Comparison of ENCODE assay signal across 14 cellular contexts in genomic region chr4:150082241-150082640, GRCh38. TPM values are rescaled to one million over a fixed set of nuclear protein-coding genes. Genes with fewer than 3 reads are reported as not detected.
DNase-seq lines count a peak whose midpoint lies in the region; ATAC-seq and TF ChIP-seq lines count a peak whose summit lies in the region.
"Had no signal": no experiment of that assay in that cellular context is flagged by ENCODE, and none has a peak within 500 bp of the region (broad histone marks: within the 10 kb centered on the region; RNA-seq: fewer than 3 reads in every experiment).

No MANE protein-coding gene starts in this region.

- no peak overlapping the region for H3K27ac ChIP-seq in stomach
- H3K27ac ChIP-seq: C4-2B had no signal

- intact Hi-C loops in stomach (cut with DNase I; ENCODE audit: low total_unique reads): no loop called here
- intact Hi-C loops in activated T-helper 1 cell treated with anti-CD3 and anti-CD28 coated beads, Interleukin-12 subunit alpha, Interleukin-12 subunit beta, Interleukin-2, Interleukin-4 antibody, amounts not matched to agents 30 ng/mL and 10 ng/mL and 1 ng/mL, durations not matched to agents 14 hours and 24 hours and 36 hours (cut with micrococcal nuclease): no loop called here
- intact Hi-C loops in left colon (cut with DNase I, micrococcal nuclease): no loop called here

- DNase-seq in activated naive CD4-positive, alpha-beta T cell treated with anti-CD3 and anti-CD28 coated beads, Interleukin-2, amount 50 U/mL, for 72 hours (ENCODE audit: low spot score in 2 of 2): peak in 1 of 2 donors; percentile 8
- DNase-seq in activated naive CD4-positive, alpha-beta T cell treated with anti-CD3 and anti-CD28 coated beads, Interleukin-2, amount 10 ng/mL, durations not matched to agents 7 days and 5 days: no peak
- DNase-seq in stomach (peak; percentile 34), left colon (no peak)
- DNase-seq in activated T-helper 1 cell treated with anti-CD3 and anti-CD28 coated beads, Interleukin-12 subunit alpha, Interleukin-12 subunit beta, Interleukin-2, Interleukin-4 antibody, amounts not matched to agents 30 ng/mL and 10 ng/mL and 1 ng/mL, durations not matched to agents 14 hours and 24 hours and 36 hours (ENCODE audit: low spot score): no peak
- no peak for DNase-seq in stimulated activated CD8-positive, alpha-beta memory T cell treated with anti-CD3 and anti-CD28 coated beads, Interleukin-4, amount 100 ng/mL, for 48 hours
- DNase-seq: NCI-H524 treated with DMSO at 0.1 percent for 48 hours; stimulated activated naive CD4-positive, alpha-beta T cell had no signal

- ATAC-seq in activated naive CD4-positive, alpha-beta T cell treated with anti-CD3 and anti-CD28 coated beads, Interleukin-2, amount 50 U/mL, for 72 hours: peak; percentile 41 to 77
- peak; percentile 63 for ATAC-seq in HG02588 (IDR thresholded peaks at IDR 0.05; ENCODE audit: unreplicated experiment)
- peak; percentile 95 for ATAC-seq in HG03565 (IDR thresholded peaks at IDR 0.05; ENCODE audit: unreplicated experiment)
- no peak for ATAC-seq in left colon
- ATAC-seq: HCT116 had no signal

- no peak for TF ChIP-seq POLR2A in stomach (IDR thresholded peaks at IDR 0.05)

- H3K9me3 ChIP-seq in stomach: no peaks in the 10 kb centered on the region

- H3K36me3 Mint-ChIP-seq in activated naive CD4-positive, alpha-beta T cell treated with anti-CD3 and anti-CD28 coated beads, Interleukin-2, amount 50 U/mL, for 72 hours: peaks cover 0 to 3% of the 10 kb centered on the region in 2 donors
- H3K36me3 Mint-ChIP-seq in activated naive CD4-positive, alpha-beta T cell treated with anti-CD3 and anti-CD28 coated beads, Interleukin-2, amount 10 ng/mL, durations not matched to agents 7 days and 5 days: no peaks in the 10 kb centered on the region
- H3K36me3 Mint-ChIP-seq in activated T-helper 1 cell treated with anti-CD3 and anti-CD28 coated beads, Interleukin-12 subunit alpha, Interleukin-12 subunit beta, Interleukin-2, Interleukin-4 antibody, amounts not matched to agents 30 ng/mL and 10 ng/mL and 1 ng/mL, durations not matched to agents 14 hours and 24 hours and 36 hours (ENCODE audit: low read depth): no peaks in the 10 kb centered on the region

- TF ChIP-seq EP300 in stomach (IDR thresholded peaks at IDR 0.05): no peak

- CTCF ChIA-PET in activated naive CD4-positive, alpha-beta T cell treated with anti-CD3 and anti-CD28 coated beads, Interleukin-2, amount 10 ng/mL, durations not matched to agents 7 days and 5 days (lab: Charles Lee): no interaction called here

- H3K4me3 Mint-ChIP-seq in activated naive CD4-positive, alpha-beta T cell treated with anti-CD3 and anti-CD28 coated beads, Interleukin-2, amount 10 ng/mL, durations not matched to agents 7 days and 5 days: no peak overlapping the region
- no peak overlapping the region for H3K4me3 Mint-ChIP-seq in activated T-helper 1 cell treated with anti-CD3 and anti-CD28 coated beads, Interleukin-12 subunit alpha, Interleukin-12 subunit beta, Interleukin-2, Interleukin-4 antibody, amounts not matched to agents 30 ng/mL and 10 ng/mL and 1 ng/mL, durations not matched to agents 14 hours and 24 hours and 36 hours
- H3K4me3 Mint-ChIP-seq: dendritic cell treated with granulocyte-macrophage colony-stimulating factor and Interleukin-4, amounts not matched to agents 40 ng/mL and 50 ng/mL, for 4 days had no signal

- H3K4me1 ChIP-seq in stomach: peaks cover 19 to 54% (median 28%) of the 10 kb centered on the region in 4 donors

- no peaks in the 10 kb centered on the region for H3K9me3 Mint-ChIP-seq in activated naive CD4-positive, alpha-beta T cell treated with anti-CD3 and anti-CD28 coated beads, Interleukin-2, amount 50 U/mL, for 72 hours
- H3K9me3 Mint-ChIP-seq in activated naive CD4-positive, alpha-beta T cell treated with anti-CD3 and anti-CD28 coated beads, Interleukin-2, amount 10 ng/mL, durations not matched to agents 7 days and 5 days: no peaks in the 10 kb centered on the region
- no peaks in the 10 kb centered on the region for H3K9me3 Mint-ChIP-seq in activated T-helper 1 cell treated with anti-CD3 and anti-CD28 coated beads, Interleukin-12 subunit alpha, Interleukin-12 subunit beta, Interleukin-2, Interleukin-4 antibody, amounts not matched to agents 30 ng/mL and 10 ng/mL and 1 ng/mL, durations not matched to agents 14 hours and 24 hours and 36 hours
- H3K9me3 Mint-ChIP-seq: dendritic cell treated with granulocyte-macrophage colony-stimulating factor and Interleukin-4, amounts not matched to agents 40 ng/mL and 50 ng/mL, for 4 days had no signal

- WGBS in stomach, 5 donors: 33 to 88% (median 52%) methylated on average over 1 of the region's 1 CpG

- no peaks in the 10 kb centered on the region for H3K36me3 ChIP-seq in stomach

- H3K4me3 ChIP-seq in stomach: no peak overlapping the region

- H3K27ac Mint-ChIP-seq in activated naive CD4-positive, alpha-beta T cell treated with anti-CD3 and anti-CD28 coated beads, Interleukin-2, amount 50 U/mL, for 72 hours: no peak overlapping the region
- H3K27ac Mint-ChIP-seq in activated naive CD4-positive, alpha-beta T cell treated with anti-CD3 and anti-CD28 coated beads, Interleukin-2, amount 10 ng/mL, durations not matched to agents 7 days and 5 days: no peak overlapping the region
- H3K27ac Mint-ChIP-seq in activated T-helper 1 cell treated with anti-CD3 and anti-CD28 coated beads, Interleukin-12 subunit alpha, Interleukin-12 subunit beta, Interleukin-2, Interleukin-4 antibody, amounts not matched to agents 30 ng/mL and 10 ng/mL and 1 ng/mL, durations not matched to agents 14 hours and 24 hours and 36 hours: no peak overlapping the region
- H3K27ac Mint-ChIP-seq: dendritic cell treated with granulocyte-macrophage colony-stimulating factor and Interleukin-4, amounts not matched to agents 40 ng/mL and 50 ng/mL, for 4 days had no signal

- TF ChIP-seq CTCF in stomach (IDR thresholded peaks at IDR 0.05): no peak

- peaks cover 0 to 28% (median 12%) of the 10 kb centered on the region in 3 donors for H3K27me3 ChIP-seq in stomach

- H3K27me3 Mint-ChIP-seq in activated naive CD4-positive, alpha-beta T cell treated with anti-CD3 and anti-CD28 coated beads, Interleukin-2, amount 10 ng/mL, durations not matched to agents 7 days and 5 days: peaks cover 32% of the 10 kb centered on the region
- H3K27me3 Mint-ChIP-seq in activated T-helper 1 cell treated with anti-CD3 and anti-CD28 coated beads, Interleukin-12 subunit alpha, Interleukin-12 subunit beta, Interleukin-2, Interleukin-4 antibody, amounts not matched to agents 30 ng/mL and 10 ng/mL and 1 ng/mL, durations not matched to agents 14 hours and 24 hours and 36 hours (ENCODE audit: insufficient read depth): peaks cover 29% of the 10 kb centered on the region

- H3K4me1 Mint-ChIP-seq in activated naive CD4-positive, alpha-beta T cell treated with anti-CD3 and anti-CD28 coated beads, Interleukin-2, amount 10 ng/mL, durations not matched to agents 7 days and 5 days: peaks cover 4% of the 10 kb centered on the region
- H3K4me1 Mint-ChIP-seq in activated T-helper 1 cell treated with anti-CD3 and anti-CD28 coated beads, Interleukin-12 subunit alpha, Interleukin-12 subunit beta, Interleukin-2, Interleukin-4 antibody, amounts not matched to agents 30 ng/mL and 10 ng/mL and 1 ng/mL, durations not matched to agents 14 hours and 24 hours and 36 hours (ENCODE audit: low read depth): no peaks in the 10 kb centered on the region

RNA-seq across cellular contexts. Expression of gene DCLK2, which starts 4.0 kb away (rescaled TPM):
- total RNA-seq in activated naive CD4-positive, alpha-beta T cell treated with anti-CD3 and anti-CD28 coated beads, Interleukin-2, amount 50 U/mL, for 72 hours: not detected
- 10 to 100 TPM in 1 of 5 donors, 1 to 10 TPM in 4; 1.4 to 16.3 (median 3.6) TPM for total RNA-seq in stomach
- polyA plus RNA-seq in stomach: 1 to 10 TPM in 1 of 3 donors, under 1 TPM in 2; 0.61 to 1.2 (median 0.68) TPM
- total RNA-seq in activated T-helper 1 cell treated with anti-CD3 and anti-CD28 coated beads, Interleukin-12 subunit alpha, Interleukin-12 subunit beta, Interleukin-2, Interleukin-4 antibody, amounts not matched to agents 30 ng/mL and 10 ng/mL and 1 ng/mL, durations not matched to agents 14 hours and 24 hours and 36 hours: 0.08 TPM in 1 of 2 replicates, not detected in the other
- 1 to 10 TPM; 3.0 to 3.1 TPM for total RNA-seq in left colon
- total RNA-seq: activated CD8-positive, alpha-beta memory T cell treated with anti-CD3 and anti-CD28 coated beads for 36 hours had no signal
